9 cellular contexts compared by ENCODE assay signal in genomic region chr1:115922806-115923205, GRCh38.
"Had no signal": no experiment of that assay in that cellular context is flagged by ENCODE, and none has a peak within 500 bp of the region (broad histone marks: within the 10 kb centered on the region; RNA-seq: fewer than 3 reads in every experiment).

No MANE protein-coding gene starts in this region.

- H3K4me3 Mint-ChIP-seq: central memory CD8-positive, alpha-beta T cell; dendritic cell treated with granulocyte-macrophage colony-stimulating factor and Interleukin-4, amounts not matched to agents 40 ng/mL and 50 ng/mL, for 4 days; effector memory CD8-positive, alpha-beta T cell had no signal

- H3K4me1 Mint-ChIP-seq: central memory CD8-positive, alpha-beta T cell had no signal

- H3K27ac Mint-ChIP-seq: activated naive CD4-positive, alpha-beta T cell treated with anti-CD3 and anti-CD28 coated beads, Interleukin-2, amount 50 U/mL, for 72 hours; dendritic cell treated with granulocyte-macrophage colony-stimulating factor and Interleukin-4, amounts not matched to agents 40 ng/mL and 50 ng/mL, for 4 days had no signal

- H3K27me3 Mint-ChIP-seq: dendritic cell treated with granulocyte-macrophage colony-stimulating factor and Interleukin-4, amounts not matched to agents 40 ng/mL and 50 ng/mL, for 4 days had no signal

- DNase-seq: activated CD4-positive, alpha-beta T cell treated with anti-CD3 and anti-CD28 coated beads, Interleukin-2, amount 50 U/mL, for 1 hour; activated CD4-positive, CD25-positive, alpha-beta regulatory T cell; amniotic stem cell; body of pancreas; effector memory CD8-positive, alpha-beta T cell; hypothalamus had no signal

- H3K36me3 Mint-ChIP-seq: activated naive CD4-positive, alpha-beta T cell treated with anti-CD3 and anti-CD28 coated beads, Interleukin-2, amount 50 U/mL, for 72 hours had no signal

- H3K9me3 Mint-ChIP-seq: activated naive CD4-positive, alpha-beta T cell treated with anti-CD3 and anti-CD28 coated beads, Interleukin-2, amount 50 U/mL, for 72 hours; central memory CD8-positive, alpha-beta T cell; dendritic cell treated with granulocyte-macrophage colony-stimulating factor and Interleukin-4, amounts not matched to agents 40 ng/mL and 50 ng/mL, for 4 days; effector memory CD8-positive, alpha-beta T cell had no signal
